Comparison of ENCODE assay signal across 8 cellular contexts in genomic region chr1:36411674-36412648, GRCh38. TPM values are rescaled to one million over a fixed set of nuclear protein-coding genes. Genes with fewer than 3 reads are reported as not detected.
DNase-seq lines count a peak whose midpoint lies in the region; ATAC-seq and FAIRE-seq lines count a peak whose summit lies in the region.

No MANE protein-coding gene starts in this region.

- CTCF ChIA-PET in activated naive CD4-positive, alpha-beta T cell treated with anti-CD3 and anti-CD28 coated beads, Interleukin-2, amount 10 ng/mL, durations not matched to agents 7 days and 5 days (lab: Charles Lee), result interaction anchor here (0.6 to 4.2 kb wide), 13 partner anchors 9 to 301 kb away, joined by 3 to 27 read pairs (median 4); partner anchors contain the start of genes LSM10, STK40 and TRAPPC3

- H3K9me3 Mint-ChIP-seq in activated naive CD4-positive, alpha-beta T cell treated with anti-CD3 and anti-CD28 coated beads, Interleukin-2, amount 10 ng/mL, durations not matched to agents 7 days and 5 days, result peaks cover 6% of the 10 kb centered on the region
- H3K9me3 Mint-ChIP-seq in naive thymus-derived CD8-positive, alpha-beta T cell, result no peaks in the 10 kb centered on the region

- peak overlapping the region; percentile 88 for H3K27ac Mint-ChIP-seq in activated naive CD4-positive, alpha-beta T cell treated with anti-CD3 and anti-CD28 coated beads, Interleukin-2, amount 10 ng/mL, durations not matched to agents 7 days and 5 days
- H3K27ac Mint-ChIP-seq in naive thymus-derived CD8-positive, alpha-beta T cell, result peak overlapping the region in 7 of 10 donors; percentile 19 to 70 (median 61)

- peaks cover 4% of the 10 kb centered on the region for H3K27me3 Mint-ChIP-seq in activated naive CD4-positive, alpha-beta T cell treated with anti-CD3 and anti-CD28 coated beads, Interleukin-2, amount 10 ng/mL, durations not matched to agents 7 days and 5 days
- no peaks in the 10 kb centered on the region for H3K27me3 Mint-ChIP-seq in naive thymus-derived CD8-positive, alpha-beta T cell

- H3K4me1 Mint-ChIP-seq in activated naive CD4-positive, alpha-beta T cell treated with anti-CD3 and anti-CD28 coated beads, Interleukin-2, amount 10 ng/mL, durations not matched to agents 7 days and 5 days, result peaks cover 25% of the 10 kb centered on the region
- H3K4me1 Mint-ChIP-seq in naive thymus-derived CD8-positive, alpha-beta T cell, result peaks cover 0 to 17% (median 11%) of the 10 kb centered on the region in 4 donors

- peaks cover 6% of the 10 kb centered on the region for H3K36me3 Mint-ChIP-seq in activated naive CD4-positive, alpha-beta T cell treated with anti-CD3 and anti-CD28 coated beads, Interleukin-2, amount 10 ng/mL, durations not matched to agents 7 days and 5 days
- H3K36me3 Mint-ChIP-seq in naive thymus-derived CD8-positive, alpha-beta T cell, result no peaks in the 10 kb centered on the region

- peak; percentile 55 for DNase-seq in NCI-H460 (ENCODE audit: extremely low read depth, low read depth)
- DNase-seq in activated naive CD4-positive, alpha-beta T cell treated with anti-CD3 and anti-CD28 coated beads, Interleukin-2, amount 10 ng/mL, durations not matched to agents 7 days and 5 days, result peak; percentile 70
- DNase-seq in naive thymus-derived CD8-positive, alpha-beta T cell, result peak in 5 of 10 donors; percentile 21 to 39 (median 30)
- DNase-seq in kidney glomerular epithelial cell (lab: John Stamatoyannopoulos, UW), result no peak
- DNase-seq in epidermal melanocyte (ENCODE audit: insufficient read length, low spot score), result no peak
- no peak for DNase-seq in D341Med (ENCODE audit: low spot score)

- POLR2A ChIA-PET in naive thymus-derived CD8-positive, alpha-beta T cell (lab: Charles Lee), result interaction anchor here (0.6 to 0.7 kb wide), 2 partner anchors 22 to 256 kb away, joined by 3 to 5 read pairs; partner anchors contain the start of gene MAP7D1

- H3K4me3 Mint-ChIP-seq in activated naive CD4-positive, alpha-beta T cell treated with anti-CD3 and anti-CD28 coated beads, Interleukin-2, amount 10 ng/mL, durations not matched to agents 7 days and 5 days, result no peak overlapping the region
- no peak overlapping the region for H3K4me3 Mint-ChIP-seq in naive thymus-derived CD8-positive, alpha-beta T cell

- ATAC-seq in naive thymus-derived CD8-positive, alpha-beta T cell, result peak; percentile 76 to 90
- no peak for ATAC-seq in GM19324 (IDR thresholded peaks at IDR 0.05; ENCODE audit: low FRiP score, unreplicated experiment)

- FAIRE-seq in G401.6 (lab: Jason Lieb, UNC), result peak; percentile 90

RNA-seq across cellular contexts. Expression of gene LSM10, which starts 14.3 kb away (rescaled TPM):
- total RNA-seq in NCI-H460 (2014; rRNA removed; shearing (Covaris generic)), result 10.8 and 12.8 TPM in 2 replicates
- 9.3 and 13.8 TPM in 2 replicates for polyA plus RNA-seq in NCI-H460 (2014; cell fraction: nucleus; rRNA removed)
- 10 to 100 TPM; 40.8 to 47.1 TPM for total RNA-seq in naive thymus-derived CD8-positive, alpha-beta T cell
- 100 to 1,000 TPM; 118 to 122 (median 121) TPM for polyA plus RNA-seq in naive thymus-derived CD8-positive, alpha-beta T cell

RNA-seq across cellular contexts. Expression of gene STK40, which starts 26.2 kb away (rescaled TPM):
- 12.2 and 12.5 TPM in 2 replicates for total RNA-seq in NCI-H460 (2014; rRNA removed; shearing (Covaris generic))
- polyA plus RNA-seq in NCI-H460 (2014; cell fraction: nucleus; rRNA removed), result 18.1 and 19.0 TPM in 2 replicates
- total RNA-seq in naive thymus-derived CD8-positive, alpha-beta T cell, result 10 to 100 TPM; 46.2 to 47.8 TPM
- polyA plus RNA-seq in naive thymus-derived CD8-positive, alpha-beta T cell, result 10 to 100 TPM; 21.6 to 31.7 (median 23.6) TPM

RNA-seq across cellular contexts. Expression of gene OSCP1, which starts 38.3 kb away (rescaled TPM):
- 6.0 and 6.8 TPM in 2 replicates for total RNA-seq in NCI-H460 (2014; rRNA removed; shearing (Covaris generic))
- polyA plus RNA-seq in NCI-H460 (2014; cell fraction: nucleus; rRNA removed), result 0.47 and 2.5 TPM in 2 replicates
- total RNA-seq in naive thymus-derived CD8-positive, alpha-beta T cell, result 1 to 10 TPM; 1.4 to 1.5 TPM
- polyA plus RNA-seq in naive thymus-derived CD8-positive, alpha-beta T cell, result 1 to 10 TPM in 1 of 3 donors, under 1 TPM in 2; 0.24 to 1.7 (median 0.94) TPM

RNA-seq across cellular contexts. Expression of gene MRPS15, which starts 52.2 kb away (rescaled TPM):
- total RNA-seq in NCI-H460 (2014; rRNA removed; shearing (Covaris generic)), result 139 and 142 TPM in 2 replicates
- 79.4 and 103 TPM in 2 replicates for polyA plus RNA-seq in NCI-H460 (2014; cell fraction: nucleus; rRNA removed)
- total RNA-seq in naive thymus-derived CD8-positive, alpha-beta T cell, result 10 to 100 TPM; 38.6 to 41.4 TPM
- polyA plus RNA-seq in naive thymus-derived CD8-positive, alpha-beta T cell, result 10 to 100 TPM; 87.2 to 95.9 (median 87.7) TPM

Comparison
In these comparisons a context has a peak if more than half of its experiments do, and no peak if none do; other contexts are left out.
1. DNase-seq: peak in NCI-H460 (single experiment) and activated naive CD4-positive, alpha-beta T cell treated with anti-CD3 and anti-CD28 coated beads, Interleukin-2, amount 10 ng/mL, durations not matched to agents 7 days and 5 days (single experiment); none in kidney glomerular epithelial cell (single experiment), epidermal melanocyte (single experiment) and D341Med (single experiment).